ENCODE assay signal across 19 cellular contexts in genomic region chr9:27355166-27355565, GRCh38. TPM values are rescaled to one million over a fixed set of nuclear protein-coding genes. Genes with fewer than 3 reads are reported as not detected.
DNase-seq lines count a peak whose midpoint lies in the region; ATAC-seq and TF ChIP-seq lines count a peak whose summit lies in the region.
"Had no signal": no experiment of that assay in that cellular context is flagged by ENCODE, and none has a peak within 500 bp of the region (broad histone marks: within the 10 kb centered on the region; RNA-seq: fewer than 3 reads in every experiment).

No MANE protein-coding gene starts in this region.

- DNase-seq in left colon = no peak
- no peak for DNase-seq in T-helper 9 cell
- DNase-seq in GDM1 (lab: John Stamatoyannopoulos, UW) = no peak
- DNase-seq: ACHN; CD8-positive, alpha-beta T cell; H7; NCI-H1436 treated with DMSO at 0.1 percent for 48 hours; NCI-H2107; NCI-H226; NCI-H69; NK-92 treated with Interleukin-12 subunit alpha and Interleukin-12 subunit beta, amount 100 ng/mL, for 24 hours; OCI-M1 had no signal

- ATAC-seq in SK-N-SH treated with all-trans-retinoic acid at 6 μM for 48 hours (peak; percentile 17; the same call in 1 of the 3 replicates), left colon (peak; percentile 5), GM21529 (IDR thresholded peaks at IDR 0.05; ENCODE audit: unreplicated experiment) (no peak)
- ATAC-seq: CD8-positive, alpha-beta T cell had no signal

- intact Hi-C loops in left colon (cut with DNase I, micrococcal nuclease) = no loop called here

- H3K27ac ChIP-seq in cingulate gyrus (ENCODE audit: low read depth, low read length) = peak overlapping the region; percentile 48
- H3K27ac ChIP-seq in temporal lobe (ENCODE audit: low read depth, low read length) = peak overlapping the region; percentile 95
- H3K27ac ChIP-seq: RWPE1, SJSA1 had no signal

TF ChIP-seq in SK-N-SH treated with all-trans-retinoic acid at 6 μM for 48 hours, 23 proteins besides CTCF, POLR2A, EP300 and RAD21:
- no peak for TF ChIP-seq CSDC2 (CRISPR knock-in tag; IDR thresholded peaks at IDR 0.05)
- TF ChIP-seq ZNF565 (CRISPR knock-in tag; conservative IDR thresholded peaks at IDR 0.05; ENCODE audit: low read depth) = no peak
- no peak for TF ChIP-seq ZFP30 (CRISPR knock-in tag; IDR thresholded peaks at IDR 0.05)
- TF ChIP-seq CSRNP3 (CRISPR knock-in tag; IDR thresholded peaks at IDR 0.05) = no peak
- no peak for TF ChIP-seq BACH2 (CRISPR knock-in tag; IDR thresholded peaks at IDR 0.05; ENCODE audit: borderline replicate concordance)
- no peak for TF ChIP-seq CREB5 (CRISPR knock-in tag; IDR thresholded peaks at IDR 0.05; ENCODE audit: low read depth)
- no peak for TF ChIP-seq OSR1 (CRISPR knock-in tag; IDR thresholded peaks at IDR 0.05)
- TF ChIP-seq ZNF70 (CRISPR knock-in tag; IDR thresholded peaks at IDR 0.05) = no peak
- no peak for TF ChIP-seq ESRRG (CRISPR knock-in tag; IDR thresholded peaks at IDR 0.05)
- TF ChIP-seq GLIS3 (CRISPR knock-in tag; IDR thresholded peaks at IDR 0.05) = no peak
- TF ChIP-seq RARB (CRISPR knock-in tag; IDR thresholded peaks at IDR 0.05) = no peak

RNA-seq across cellular contexts. Expression of gene EQTN, which starts 58.2 kb away (rescaled TPM):
- 1 to 10 TPM in 1 of 2 donors, under 1 TPM in 1; 0.45 to 1.5 TPM for total RNA-seq in left colon
- total RNA-seq in temporal lobe = 1.2 TPM
- total RNA-seq: CD8-positive, alpha-beta T cell; HT1080; SJSA1 had no signal
